ENCODE assay signal across 1 cellular context in the genomic region with DNA sequence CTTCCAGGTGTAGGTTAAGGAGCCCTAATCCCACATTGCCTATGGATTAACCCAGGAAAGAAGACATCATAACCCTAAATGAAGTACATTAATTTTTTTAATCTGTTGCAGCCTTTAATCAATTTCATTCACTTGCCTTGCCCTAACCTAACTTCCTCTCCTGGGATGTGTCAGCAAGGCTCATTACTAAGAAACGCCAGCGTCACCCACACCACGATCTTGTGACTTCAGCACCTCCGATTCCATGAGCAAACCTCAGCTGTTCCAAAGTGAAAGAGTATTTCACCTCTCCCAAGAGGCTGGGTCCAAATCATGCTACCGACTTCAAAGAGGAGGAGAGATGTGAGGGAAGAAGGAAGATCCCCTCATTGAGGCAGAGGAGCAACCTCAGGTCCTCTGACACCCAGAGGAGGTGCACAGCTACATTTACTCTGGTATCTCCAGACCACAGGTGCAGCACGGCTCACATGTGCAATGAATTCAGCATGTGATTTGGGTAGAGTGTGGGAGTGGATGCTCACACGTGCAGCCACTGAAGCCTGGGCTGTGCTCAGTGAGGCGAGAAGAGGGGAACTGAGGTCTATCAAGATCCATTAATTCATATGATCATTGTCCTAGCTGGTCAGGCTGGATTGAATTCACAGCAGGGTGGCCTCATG.
TF ChIP-seq lines count a peak whose summit lies in the region.

No MANE protein-coding gene starts in this region.

TF ChIP-seq in GM23338, 12 proteins besides CTCF, POLR2A, EP300 and RAD21 (continued from another document):
- TF ChIP-seq, protein P1, sequence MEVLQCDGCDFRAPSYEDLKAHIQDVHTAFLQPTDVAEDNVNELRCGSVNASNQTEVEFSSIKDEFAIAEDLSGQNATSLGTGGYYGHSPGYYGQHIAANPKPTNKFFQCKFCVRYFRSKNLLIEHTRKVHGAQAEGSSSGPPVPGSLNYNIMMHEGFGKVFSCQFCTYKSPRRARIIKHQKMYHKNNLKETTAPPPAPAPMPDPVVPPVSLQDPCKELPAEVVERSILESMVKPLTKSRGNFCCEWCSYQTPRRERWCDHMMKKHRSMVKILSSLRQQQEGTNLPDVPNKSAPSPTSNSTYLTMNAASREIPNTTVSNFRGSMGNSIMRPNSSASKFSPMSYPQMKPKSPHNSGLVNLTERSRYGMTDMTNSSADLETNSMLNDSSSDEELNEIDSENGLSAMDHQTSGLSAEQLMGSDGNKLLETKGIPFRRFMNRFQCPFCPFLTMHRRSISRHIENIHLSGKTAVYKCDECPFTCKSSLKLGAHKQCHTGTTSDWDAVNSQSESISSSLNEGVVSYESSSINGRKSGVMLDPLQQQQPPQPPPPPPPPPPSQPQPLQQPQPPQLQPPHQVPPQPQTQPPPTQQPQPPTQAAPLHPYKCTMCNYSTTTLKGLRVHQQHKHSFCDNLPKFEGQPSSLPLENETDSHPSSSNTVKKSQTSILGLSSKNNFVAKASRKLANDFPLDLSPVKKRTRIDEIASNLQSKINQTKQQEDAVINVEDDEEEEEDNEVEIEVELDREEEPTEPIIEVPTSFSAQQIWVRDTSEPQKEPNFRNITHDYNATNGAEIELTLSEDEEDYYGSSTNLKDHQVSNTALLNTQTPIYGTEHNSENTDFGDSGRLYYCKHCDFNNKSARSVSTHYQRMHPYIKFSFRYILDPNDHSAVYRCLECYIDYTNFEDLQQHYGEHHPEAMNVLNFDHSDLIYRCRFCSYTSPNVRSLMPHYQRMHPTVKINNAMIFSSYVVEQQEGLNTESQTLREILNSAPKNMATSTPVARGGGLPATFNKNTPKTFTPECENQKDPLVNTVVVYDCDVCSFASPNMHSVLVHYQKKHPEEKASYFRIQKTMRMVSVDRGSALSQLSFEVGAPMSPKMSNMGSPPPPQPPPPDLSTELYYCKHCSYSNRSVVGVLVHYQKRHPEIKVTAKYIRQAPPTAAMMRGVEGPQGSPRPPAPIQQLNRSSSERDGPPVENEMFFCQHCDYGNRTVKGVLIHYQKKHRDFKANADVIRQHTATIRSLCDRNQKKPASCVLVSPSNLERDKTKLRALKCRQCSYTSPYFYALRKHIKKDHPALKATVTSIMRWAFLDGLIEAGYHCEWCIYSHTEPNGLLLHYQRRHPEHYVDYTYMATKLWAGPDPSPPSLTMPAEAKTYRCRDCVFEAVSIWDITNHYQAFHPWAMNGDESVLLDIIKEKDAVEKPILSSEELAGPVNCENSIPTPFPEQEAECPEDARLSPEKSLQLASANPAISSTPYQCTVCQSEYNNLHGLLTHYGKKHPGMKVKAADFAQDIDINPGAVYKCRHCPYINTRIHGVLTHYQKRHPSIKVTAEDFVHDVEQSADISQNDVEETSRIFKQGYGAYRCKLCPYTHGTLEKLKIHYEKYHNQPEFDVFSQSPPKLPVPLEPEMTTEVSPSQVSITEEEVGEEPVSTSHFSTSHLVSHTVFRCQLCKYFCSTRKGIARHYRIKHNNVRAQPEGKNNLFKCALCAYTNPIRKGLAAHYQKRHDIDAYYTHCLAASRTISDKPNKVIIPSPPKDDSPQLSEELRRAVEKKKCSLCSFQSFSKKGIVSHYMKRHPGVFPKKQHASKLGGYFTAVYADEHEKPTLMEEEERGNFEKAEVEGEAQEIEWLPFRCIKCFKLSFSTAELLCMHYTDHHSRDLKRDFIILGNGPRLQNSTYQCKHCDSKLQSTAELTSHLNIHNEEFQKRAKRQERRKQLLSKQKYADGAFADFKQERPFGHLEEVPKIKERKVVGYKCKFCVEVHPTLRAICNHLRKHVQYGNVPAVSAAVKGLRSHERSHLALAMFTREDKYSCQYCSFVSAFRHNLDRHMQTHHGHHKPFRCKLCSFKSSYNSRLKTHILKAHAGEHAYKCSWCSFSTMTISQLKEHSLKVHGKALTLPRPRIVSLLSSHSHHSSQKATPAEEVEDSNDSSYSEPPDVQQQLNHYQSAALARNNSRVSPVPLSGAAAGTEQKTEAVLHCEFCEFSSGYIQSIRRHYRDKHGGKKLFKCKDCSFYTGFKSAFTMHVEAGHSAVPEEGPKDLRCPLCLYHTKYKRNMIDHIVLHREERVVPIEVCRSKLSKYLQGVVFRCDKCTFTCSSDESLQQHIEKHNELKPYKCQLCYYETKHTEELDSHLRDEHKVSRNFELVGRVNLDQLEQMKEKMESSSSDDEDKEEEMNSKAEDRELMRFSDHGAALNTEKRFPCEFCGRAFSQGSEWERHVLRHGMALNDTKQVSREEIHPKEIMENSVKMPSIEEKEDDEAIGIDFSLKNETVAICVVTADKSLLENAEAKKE (CRISPR knock-in tag; IDR thresholded peaks at IDR 0.05) = no peak
- TF ChIP-seq, protein P2, sequence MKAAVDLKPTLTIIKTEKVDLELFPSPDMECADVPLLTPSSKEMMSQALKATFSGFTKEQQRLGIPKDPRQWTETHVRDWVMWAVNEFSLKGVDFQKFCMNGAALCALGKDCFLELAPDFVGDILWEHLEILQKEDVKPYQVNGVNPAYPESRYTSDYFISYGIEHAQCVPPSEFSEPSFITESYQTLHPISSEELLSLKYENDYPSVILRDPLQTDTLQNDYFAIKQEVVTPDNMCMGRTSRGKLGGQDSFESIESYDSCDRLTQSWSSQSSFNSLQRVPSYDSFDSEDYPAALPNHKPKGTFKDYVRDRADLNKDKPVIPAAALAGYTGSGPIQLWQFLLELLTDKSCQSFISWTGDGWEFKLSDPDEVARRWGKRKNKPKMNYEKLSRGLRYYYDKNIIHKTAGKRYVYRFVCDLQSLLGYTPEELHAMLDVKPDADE (IDR thresholded peaks at IDR 0.05) = no peak
- TF ChIP-seq POLR2AphosphoS5 (IDR thresholded peaks at IDR 0.05; ENCODE audit: low read depth) (no peak), NANOG (IDR thresholded peaks at IDR 0.05; ENCODE audit: borderline replicate concordance) (no peak), EZH2 (IDR thresholded peaks at IDR 0.05; ENCODE audit: low read depth, unreplicated experiment) (no peak), ZNF114 (CRISPR knock-in tag; IDR thresholded peaks at IDR 0.05) (no peak)
- TF ChIP-seq, protein P3, sequence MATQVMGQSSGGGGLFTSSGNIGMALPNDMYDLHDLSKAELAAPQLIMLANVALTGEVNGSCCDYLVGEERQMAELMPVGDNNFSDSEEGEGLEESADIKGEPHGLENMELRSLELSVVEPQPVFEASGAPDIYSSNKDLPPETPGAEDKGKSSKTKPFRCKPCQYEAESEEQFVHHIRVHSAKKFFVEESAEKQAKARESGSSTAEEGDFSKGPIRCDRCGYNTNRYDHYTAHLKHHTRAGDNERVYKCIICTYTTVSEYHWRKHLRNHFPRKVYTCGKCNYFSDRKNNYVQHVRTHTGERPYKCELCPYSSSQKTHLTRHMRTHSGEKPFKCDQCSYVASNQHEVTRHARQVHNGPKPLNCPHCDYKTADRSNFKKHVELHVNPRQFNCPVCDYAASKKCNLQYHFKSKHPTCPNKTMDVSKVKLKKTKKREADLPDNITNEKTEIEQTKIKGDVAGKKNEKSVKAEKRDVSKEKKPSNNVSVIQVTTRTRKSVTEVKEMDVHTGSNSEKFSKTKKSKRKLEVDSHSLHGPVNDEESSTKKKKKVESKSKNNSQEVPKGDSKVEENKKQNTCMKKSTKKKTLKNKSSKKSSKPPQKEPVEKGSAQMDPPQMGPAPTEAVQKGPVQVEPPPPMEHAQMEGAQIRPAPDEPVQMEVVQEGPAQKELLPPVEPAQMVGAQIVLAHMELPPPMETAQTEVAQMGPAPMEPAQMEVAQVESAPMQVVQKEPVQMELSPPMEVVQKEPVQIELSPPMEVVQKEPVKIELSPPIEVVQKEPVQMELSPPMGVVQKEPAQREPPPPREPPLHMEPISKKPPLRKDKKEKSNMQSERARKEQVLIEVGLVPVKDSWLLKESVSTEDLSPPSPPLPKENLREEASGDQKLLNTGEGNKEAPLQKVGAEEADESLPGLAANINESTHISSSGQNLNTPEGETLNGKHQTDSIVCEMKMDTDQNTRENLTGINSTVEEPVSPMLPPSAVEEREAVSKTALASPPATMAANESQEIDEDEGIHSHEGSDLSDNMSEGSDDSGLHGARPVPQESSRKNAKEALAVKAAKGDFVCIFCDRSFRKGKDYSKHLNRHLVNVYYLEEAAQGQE (IDR thresholded peaks at IDR 0.05; ENCODE audit: unreplicated experiment) = no peak
